ENCODE assay signal across 1 cellular context in the genomic region with DNA sequence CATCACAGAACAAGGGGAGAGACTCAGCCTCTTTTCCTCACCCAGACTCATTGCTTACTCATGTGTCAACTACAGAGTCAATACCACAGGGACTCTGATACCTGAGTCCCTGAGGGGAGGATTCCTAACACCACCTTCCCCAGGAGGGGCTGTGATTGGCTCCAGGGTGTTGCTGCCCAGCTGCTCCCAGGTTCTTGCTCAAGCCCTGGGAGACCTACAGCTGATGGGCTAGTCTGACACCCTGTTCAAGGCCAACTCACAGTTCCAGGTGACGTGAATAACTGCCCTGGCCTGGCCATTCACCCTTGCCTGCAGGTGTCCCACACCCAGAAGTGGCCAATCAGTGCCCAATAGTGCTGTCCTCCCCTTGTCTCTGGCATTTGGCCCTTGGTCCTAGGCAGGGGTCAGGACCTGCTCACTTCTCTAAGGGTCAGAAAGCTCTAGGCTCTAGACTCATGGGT.
TF ChIP-seq lines count a peak whose summit lies in the region.

No MANE protein-coding gene starts in this region.

TF ChIP-seq in HepG2, 621 proteins besides CTCF, POLR2A, EP300 and RAD21 (continued from another document):
- TF ChIP-seq, protein P1, sequence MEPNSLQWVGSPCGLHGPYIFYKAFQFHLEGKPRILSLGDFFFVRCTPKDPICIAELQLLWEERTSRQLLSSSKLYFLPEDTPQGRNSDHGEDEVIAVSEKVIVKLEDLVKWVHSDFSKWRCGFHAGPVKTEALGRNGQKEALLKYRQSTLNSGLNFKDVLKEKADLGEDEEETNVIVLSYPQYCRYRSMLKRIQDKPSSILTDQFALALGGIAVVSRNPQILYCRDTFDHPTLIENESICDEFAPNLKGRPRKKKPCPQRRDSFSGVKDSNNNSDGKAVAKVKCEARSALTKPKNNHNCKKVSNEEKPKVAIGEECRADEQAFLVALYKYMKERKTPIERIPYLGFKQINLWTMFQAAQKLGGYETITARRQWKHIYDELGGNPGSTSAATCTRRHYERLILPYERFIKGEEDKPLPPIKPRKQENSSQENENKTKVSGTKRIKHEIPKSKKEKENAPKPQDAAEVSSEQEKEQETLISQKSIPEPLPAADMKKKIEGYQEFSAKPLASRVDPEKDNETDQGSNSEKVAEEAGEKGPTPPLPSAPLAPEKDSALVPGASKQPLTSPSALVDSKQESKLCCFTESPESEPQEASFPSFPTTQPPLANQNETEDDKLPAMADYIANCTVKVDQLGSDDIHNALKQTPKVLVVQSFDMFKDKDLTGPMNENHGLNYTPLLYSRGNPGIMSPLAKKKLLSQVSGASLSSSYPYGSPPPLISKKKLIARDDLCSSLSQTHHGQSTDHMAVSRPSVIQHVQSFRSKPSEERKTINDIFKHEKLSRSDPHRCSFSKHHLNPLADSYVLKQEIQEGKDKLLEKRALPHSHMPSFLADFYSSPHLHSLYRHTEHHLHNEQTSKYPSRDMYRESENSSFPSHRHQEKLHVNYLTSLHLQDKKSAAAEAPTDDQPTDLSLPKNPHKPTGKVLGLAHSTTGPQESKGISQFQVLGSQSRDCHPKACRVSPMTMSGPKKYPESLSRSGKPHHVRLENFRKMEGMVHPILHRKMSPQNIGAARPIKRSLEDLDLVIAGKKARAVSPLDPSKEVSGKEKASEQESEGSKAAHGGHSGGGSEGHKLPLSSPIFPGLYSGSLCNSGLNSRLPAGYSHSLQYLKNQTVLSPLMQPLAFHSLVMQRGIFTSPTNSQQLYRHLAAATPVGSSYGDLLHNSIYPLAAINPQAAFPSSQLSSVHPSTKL (CRISPR knock-in tag; IDR thresholded peaks at IDR 0.05) = 0 out of 2 replicates have a peak, but pooled peaks have one; percentile 14
- TF ChIP-seq, protein P2, sequence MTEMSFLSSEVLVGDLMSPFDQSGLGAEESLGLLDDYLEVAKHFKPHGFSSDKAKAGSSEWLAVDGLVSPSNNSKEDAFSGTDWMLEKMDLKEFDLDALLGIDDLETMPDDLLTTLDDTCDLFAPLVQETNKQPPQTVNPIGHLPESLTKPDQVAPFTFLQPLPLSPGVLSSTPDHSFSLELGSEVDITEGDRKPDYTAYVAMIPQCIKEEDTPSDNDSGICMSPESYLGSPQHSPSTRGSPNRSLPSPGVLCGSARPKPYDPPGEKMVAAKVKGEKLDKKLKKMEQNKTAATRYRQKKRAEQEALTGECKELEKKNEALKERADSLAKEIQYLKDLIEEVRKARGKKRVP (CRISPR knock-in tag; IDR thresholded peaks at IDR 0.05) = no peak
- TF ChIP-seq TBX3 (IDR thresholded peaks at IDR 0.05; ENCODE audit: borderline replicate concordance) (peak; percentile 92), RFX5 (IDR thresholded peaks at IDR 0.05; ENCODE audit: low read depth, low read length) (peak; percentile 49; the same call in 1 of the 2 replicates), TGIF2 (CRISPR knock-in tag; IDR thresholded peaks at IDR 0.05) (0 out of 2 replicates have a peak, but pooled peaks have one; percentile 44), RXRA (CRISPR knock-in tag; IDR thresholded peaks at IDR 0.05) (peak; percentile 56; the same call in 1 of the 2 replicates), FOXP1 (IDR thresholded peaks at IDR 0.05) (no peak), FOXP1 (CRISPR knock-in tag; IDR thresholded peaks at IDR 0.05) (peak; percentile 24; the same call in 1 of the 2 replicates), ZNF337 (CRISPR knock-in tag; IDR thresholded peaks at IDR 0.05; ENCODE audit: borderline replicate concordance, low read depth) (no peak), ZEB1 (IDR thresholded peaks at IDR 0.05; ENCODE audit: insufficient replicate concordance, low read depth) (peak; percentile 61), ZNF615 (CRISPR knock-in tag; IDR thresholded peaks at IDR 0.05; ENCODE audit: borderline replicate concordance) (no peak), SALL1 (CRISPR knock-in tag; IDR thresholded peaks at IDR 0.05) (peak; percentile 68), NFYB (CRISPR knock-in tag; IDR thresholded peaks at IDR 0.05) (peak; percentile 62), ZNF609 (CRISPR knock-in tag; IDR thresholded peaks at IDR 0.05; ENCODE audit: borderline replicate concordance) (0 out of 2 replicates have a peak, but pooled peaks have one; percentile 28), RXRB (CRISPR knock-in tag; IDR thresholded peaks at IDR 0.05; ENCODE audit: borderline replicate concordance) (no peak), SP5 (CRISPR knock-in tag; IDR thresholded peaks at IDR 0.05; ENCODE audit: borderline replicate concordance, low read depth) (no peak), PITX1 (CRISPR knock-in tag; IDR thresholded peaks at IDR 0.05) (peak; percentile 51; the same call in 1 of the 2 replicates), ZMYM4 (CRISPR knock-in tag; IDR thresholded peaks at IDR 0.05) (0 out of 2 replicates have a peak, but pooled peaks have one; percentile 23), ZNF232 (CRISPR knock-in tag; IDR thresholded peaks at IDR 0.05; ENCODE audit: borderline replicate concordance) (no peak), ZSCAN29 (CRISPR knock-in tag; conservative IDR thresholded peaks at IDR 0.05) (no peak), ZNF549 (CRISPR knock-in tag; IDR thresholded peaks at IDR 0.05) (no peak), ZNF563 (CRISPR knock-in tag; IDR thresholded peaks at IDR 0.05) (no peak), MTA1 (CRISPR knock-in tag; IDR thresholded peaks at IDR 0.05; ENCODE audit: borderline replicate concordance) (peak; percentile 46; the same call in 1 of the 2 replicates), ZNF790 (CRISPR knock-in tag; IDR thresholded peaks at IDR 0.05; ENCODE audit: borderline replicate concordance) (no peak), YEATS2 (CRISPR knock-in tag; IDR thresholded peaks at IDR 0.05; ENCODE audit: borderline replicate concordance) (0 out of 2 replicates have a peak, but pooled peaks have one; percentile 26), CEBPG (CRISPR knock-in tag; IDR thresholded peaks at IDR 0.05) (peak; percentile 72), HIVEP1 (CRISPR knock-in tag; IDR thresholded peaks at IDR 0.05) (peak; percentile 31; the same call in 1 of the 2 replicates), FOXA1 (IDR thresholded peaks at IDR 0.05) (no peak), FOXA1 (CRISPR knock-in tag; IDR thresholded peaks at IDR 0.05) (peak; percentile 35; the same call in 1 of the 2 replicates), HOXA3 (CRISPR knock-in tag; IDR thresholded peaks at IDR 0.05) (peak; percentile 28; the same call in 1 of the 2 replicates), ZNF556 (CRISPR knock-in tag; IDR thresholded peaks at IDR 0.05; ENCODE audit: borderline replicate concordance) (0 out of 2 replicates have a peak, but pooled peaks have one; percentile 30), ZNF3 (CRISPR knock-in tag; IDR thresholded peaks at IDR 0.05) (no peak), NCOR1 (IDR thresholded peaks at IDR 0.05; ENCODE audit: borderline replicate concordance, low read length) (no peak), ZIK1 (CRISPR knock-in tag; IDR thresholded peaks at IDR 0.05; ENCODE audit: borderline replicate concordance, low read depth) (no peak), NFYC (CRISPR knock-in tag; IDR thresholded peaks at IDR 0.05) (peak; percentile 61), HNF4A (CRISPR knock-in tag; IDR thresholded peaks at IDR 0.05) (peak; percentile 64), ZNF451 (CRISPR knock-in tag; IDR thresholded peaks at IDR 0.05) (no peak), MAZ (IDR thresholded peaks at IDR 0.05; ENCODE audit: borderline replicate concordance, low read depth, low read length) (no peak), MAZ (CRISPR knock-in tag; IDR thresholded peaks at IDR 0.05; ENCODE audit: low read depth) (no peak), CEBPB (IDR thresholded peaks at IDR 0.05; ENCODE audit: borderline replicate concordance, low read depth, low read length) (peak; percentile 90), ZNF704 (CRISPR knock-in tag; IDR thresholded peaks at IDR 0.05; ENCODE audit: borderline replicate concordance) (no peak), ZNF83 (CRISPR knock-in tag; IDR thresholded peaks at IDR 0.05; ENCODE audit: borderline replicate concordance) (no peak), CREB1 (IDR thresholded peaks at IDR 0.05) (no peak), CREB1 (CRISPR knock-in tag; IDR thresholded peaks at IDR 0.05) (peak; percentile 68), FOXA3 (CRISPR knock-in tag; IDR thresholded peaks at IDR 0.05) (peak; percentile 27; the same call in 1 of the 2 replicates)
- TF ChIP-seq, protein P3, sequence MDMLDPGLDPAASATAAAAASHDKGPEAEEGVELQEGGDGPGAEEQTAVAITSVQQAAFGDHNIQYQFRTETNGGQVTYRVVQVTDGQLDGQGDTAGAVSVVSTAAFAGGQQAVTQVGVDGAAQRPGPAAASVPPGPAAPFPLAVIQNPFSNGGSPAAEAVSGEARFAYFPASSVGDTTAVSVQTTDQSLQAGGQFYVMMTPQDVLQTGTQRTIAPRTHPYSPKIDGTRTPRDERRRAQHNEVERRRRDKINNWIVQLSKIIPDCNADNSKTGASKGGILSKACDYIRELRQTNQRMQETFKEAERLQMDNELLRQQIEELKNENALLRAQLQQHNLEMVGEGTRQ (IDR thresholded peaks at IDR 0.05; ENCODE audit: low read depth, low read length) = no peak
- TF ChIP-seq, protein P3 (CRISPR knock-in tag; IDR thresholded peaks at IDR 0.05; ENCODE audit: borderline replicate concordance) = no peak
- TF ChIP-seq, protein P4, sequence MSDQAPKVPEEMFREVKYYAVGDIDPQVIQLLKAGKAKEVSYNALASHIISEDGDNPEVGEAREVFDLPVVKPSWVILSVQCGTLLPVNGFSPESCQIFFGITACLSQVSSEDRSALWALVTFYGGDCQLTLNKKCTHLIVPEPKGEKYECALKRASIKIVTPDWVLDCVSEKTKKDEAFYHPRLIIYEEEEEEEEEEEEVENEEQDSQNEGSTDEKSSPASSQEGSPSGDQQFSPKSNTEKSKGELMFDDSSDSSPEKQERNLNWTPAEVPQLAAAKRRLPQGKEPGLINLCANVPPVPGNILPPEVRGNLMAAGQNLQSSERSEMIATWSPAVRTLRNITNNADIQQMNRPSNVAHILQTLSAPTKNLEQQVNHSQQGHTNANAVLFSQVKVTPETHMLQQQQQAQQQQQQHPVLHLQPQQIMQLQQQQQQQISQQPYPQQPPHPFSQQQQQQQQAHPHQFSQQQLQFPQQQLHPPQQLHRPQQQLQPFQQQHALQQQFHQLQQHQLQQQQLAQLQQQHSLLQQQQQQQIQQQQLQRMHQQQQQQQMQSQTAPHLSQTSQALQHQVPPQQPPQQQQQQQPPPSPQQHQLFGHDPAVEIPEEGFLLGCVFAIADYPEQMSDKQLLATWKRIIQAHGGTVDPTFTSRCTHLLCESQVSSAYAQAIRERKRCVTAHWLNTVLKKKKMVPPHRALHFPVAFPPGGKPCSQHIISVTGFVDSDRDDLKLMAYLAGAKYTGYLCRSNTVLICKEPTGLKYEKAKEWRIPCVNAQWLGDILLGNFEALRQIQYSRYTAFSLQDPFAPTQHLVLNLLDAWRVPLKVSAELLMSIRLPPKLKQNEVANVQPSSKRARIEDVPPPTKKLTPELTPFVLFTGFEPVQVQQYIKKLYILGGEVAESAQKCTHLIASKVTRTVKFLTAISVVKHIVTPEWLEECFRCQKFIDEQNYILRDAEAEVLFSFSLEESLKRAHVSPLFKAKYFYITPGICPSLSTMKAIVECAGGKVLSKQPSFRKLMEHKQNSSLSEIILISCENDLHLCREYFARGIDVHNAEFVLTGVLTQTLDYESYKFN (CRISPR knock-in tag; conservative IDR thresholded peaks at IDR 0.05) = peak; percentile 46; the same call in 1 of the 2 replicates
